Comparison of ENCODE assay signal across 1 cellular context in genomic region chr17:44331249-44331760, GRCh38.
TF ChIP-seq lines count a peak whose summit lies in the region.

No MANE protein-coding gene starts in this region.

TF ChIP-seq in endothelial cell of umbilical vein, 7 proteins besides CTCF, POLR2A, EP300 and RAD21 (continued from another document):
- no peak for TF ChIP-seq EZH2 (IDR thresholded peaks at IDR 0.05; ENCODE audit: borderline replicate concordance, low read depth, low read length, severe bottlenecking)
- TF ChIP-seq, protein P1, sequence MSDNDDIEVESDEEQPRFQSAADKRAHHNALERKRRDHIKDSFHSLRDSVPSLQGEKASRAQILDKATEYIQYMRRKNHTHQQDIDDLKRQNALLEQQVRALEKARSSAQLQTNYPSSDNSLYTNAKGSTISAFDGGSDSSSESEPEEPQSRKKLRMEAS (IDR thresholded peaks at IDR 0.05; ENCODE audit: insufficient read depth, insufficient read length): no peak
